8 cellular contexts compared by ENCODE assay signal in genomic region chr5:149580808-149581191, GRCh38. TPM values are rescaled to one million over a fixed set of nuclear protein-coding genes. Genes with fewer than 3 reads are reported as not detected.
DNase-seq lines count a peak whose midpoint lies in the region; ATAC-seq and FAIRE-seq lines count a peak whose summit lies in the region.

No MANE protein-coding gene starts in this region.

- H3K9me3 ChIP-seq in mononuclear cell (ENCODE audit: low read depth, low read length) = no peaks in the 10 kb centered on the region

- no peaks in the 10 kb centered on the region for H3K36me3 Mint-ChIP-seq in dendritic cell treated with granulocyte-macrophage colony-stimulating factor and Interleukin-4, amounts not matched to agents 40 ng/mL and 50 ng/mL, for 4 days (ENCODE audit: low read depth)

- peaks cover 8% of the 10 kb centered on the region for H3K4me1 Mint-ChIP-seq in dendritic cell treated with granulocyte-macrophage colony-stimulating factor and Interleukin-4, amounts not matched to agents 40 ng/mL and 50 ng/mL, for 4 days (ENCODE audit: low read depth)

- H3K27ac Mint-ChIP-seq in dendritic cell treated with granulocyte-macrophage colony-stimulating factor and Interleukin-4, amounts not matched to agents 40 ng/mL and 50 ng/mL, for 4 days = no peak overlapping the region

- H3K4me3 ChIP-seq in mononuclear cell (ENCODE audit: low read length) = peak overlapping the region; percentile 15

- DNase-seq in activated naive CD4-positive, alpha-beta T cell treated with Interleukin-2 at 50 U/mL for 16 hours = peak; percentile 3
- no peak for DNase-seq in activated naive CD4-positive, alpha-beta T cell treated with anti-CD3 and anti-CD28 coated beads, Interleukin-2, amount 50 U/mL, for 16 hours
- DNase-seq in urothelium cell line (ENCODE audit: low spot score) (peak; percentile 27), activated gamma-delta T cell (lab: John Stamatoyannopoulos, UW) (no peak), NCI-H1694 (lab: John Stamatoyannopoulos, UW) (no peak)

- no peak for FAIRE-seq in urothelium cell line (lab: Jason Lieb, UNC)

- intact Hi-C loops in dendritic cell treated with granulocyte-macrophage colony-stimulating factor and Interleukin-4, amounts not matched to agents 40 ng/mL and 50 ng/mL, for 4 days (cut with micrococcal nuclease) = no loop called here

- ATAC-seq in GM19351 (IDR thresholded peaks at IDR 0.05; ENCODE audit: unreplicated experiment) = no peak

- peaks cover 19% of the 10 kb centered on the region for H3K27me3 ChIP-seq in mononuclear cell (ENCODE audit: insufficient read depth, low read length)

- H3K27me3 Mint-ChIP-seq in dendritic cell treated with granulocyte-macrophage colony-stimulating factor and Interleukin-4, amounts not matched to agents 40 ng/mL and 50 ng/mL, for 4 days = peaks cover 30% of the 10 kb centered on the region

- no peaks in the 10 kb centered on the region for H3K9me3 Mint-ChIP-seq in dendritic cell treated with granulocyte-macrophage colony-stimulating factor and Interleukin-4, amounts not matched to agents 40 ng/mL and 50 ng/mL, for 4 days

- peaks cover 10% of the 10 kb centered on the region for H3K4me1 ChIP-seq in mononuclear cell (ENCODE audit: insufficient read depth, low read length)

- H3K4me3 Mint-ChIP-seq in dendritic cell treated with granulocyte-macrophage colony-stimulating factor and Interleukin-4, amounts not matched to agents 40 ng/mL and 50 ng/mL, for 4 days = peak overlapping the region; percentile 69

RNA-seq across cellular contexts. Expression of gene ARHGEF37, which starts 0.5 kb away (rescaled TPM):
- total RNA-seq in mononuclear cell = not detected

RNA-seq across cellular contexts. Expression of gene CSNK1A1, which starts 29.6 kb away (rescaled TPM):
- total RNA-seq in mononuclear cell = 249 TPM

Comparison
In these comparisons a context has a peak if more than half of its experiments do, and no peak if none do; other contexts are left out.
1. DNase-seq: peak in activated naive CD4-positive, alpha-beta T cell treated with Interleukin-2 at 50 U/mL for 16 hours (single experiment) and urothelium cell line (single experiment); none in activated naive CD4-positive, alpha-beta T cell treated with anti-CD3 and anti-CD28 coated beads, Interleukin-2, amount 50 U/mL, for 16 hours (single experiment), activated gamma-delta T cell (single experiment) and NCI-H1694 (single experiment).